ENCODE assay signal across 18 cellular contexts in genomic region chr10:130652544-130652943, GRCh38.
"Had no signal": no experiment of that assay in that cellular context is flagged by ENCODE, and none has a peak within 500 bp of the region (broad histone marks: within the 10 kb centered on the region; RNA-seq: fewer than 3 reads in every experiment).

No MANE protein-coding gene starts in this region.

- H3K27ac ChIP-seq: hepatocyte, right lobe of liver, skin epidermis, stomach, transverse colon, uterus had no signal

- H3K79me2 ChIP-seq: hepatocyte had no signal

- H3K9me3 ChIP-seq: right lobe of liver, transverse colon, uterus had no signal

- H3K4me3 ChIP-seq: hepatocyte, right lobe of liver, skin epidermis, stomach, transverse colon, uterus had no signal

- H3K4me1 ChIP-seq: right lobe of liver, stomach, transverse colon, uterus had no signal

- H3K36me3 ChIP-seq: right lobe of liver, stomach, transverse colon, uterus had no signal

- H3K27me3 ChIP-seq: hepatocyte, right lobe of liver, transverse colon, uterus had no signal

- H2AFZ ChIP-seq: hepatocyte had no signal

- DNase-seq: activated CD4-positive, alpha-beta memory T cell treated with anti-CD3 and anti-CD28 coated beads, Interleukin-2, amount 10 ng/mL, durations not matched to agents 7 days and 5 days; activated CD4-positive, alpha-beta T cell treated with anti-CD3 and anti-CD28 coated beads, Interleukin-2, amount 10 ng/mL, durations not matched to agents 24 days and 14 days; activated effector memory CD4-positive, alpha-beta T cell treated with Interleukin-2 at 50 U/mL for 16 hours; activated naive CD4-positive, alpha-beta T cell treated with anti-CD3 and anti-CD28 coated beads, Interleukin-2, amount 10 ng/mL, durations not matched to agents 7 days and 5 days; activated T-cell treated with anti-CD3 and anti-CD28 coated beads, Interleukin-2, amount 50 U/mL, for 72 hours; amygdala; dermis blood vessel endothelial cell; effector memory CD4-positive, alpha-beta T cell; glutamatergic neuron; left cardiac atrium; nucleus accumbens; stimulated activated CD4-positive, alpha-beta T cell treated with anti-CD3 and anti-CD28 coated beads, Interleukin-1b, Interleukin-23, amount 100 ng/mL, for 48 hours; stomach; transverse colon; uterus had no signal

- H3K4me2 ChIP-seq: hepatocyte had no signal
